17 cellular contexts compared by ENCODE assay signal in the genomic region with DNA sequence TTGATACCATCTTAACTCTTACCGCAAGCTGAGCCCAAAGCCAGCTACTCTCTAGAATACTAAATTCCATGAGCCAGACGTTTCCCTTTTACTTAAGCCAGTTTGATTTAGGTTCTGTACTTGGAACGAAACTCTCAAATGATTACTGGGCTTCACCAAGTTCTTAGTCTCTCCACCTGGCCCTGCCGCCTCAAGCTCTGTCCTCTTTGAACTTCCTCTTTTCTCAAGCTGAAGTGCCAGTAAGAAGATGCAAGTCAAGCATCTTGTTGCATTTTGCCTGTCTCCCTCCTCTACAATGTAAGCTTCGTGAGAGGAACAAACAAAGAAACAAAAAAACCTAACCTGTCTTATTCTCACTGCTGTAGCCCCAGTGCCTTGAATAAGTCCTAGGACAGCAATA.
DNase-seq lines count a peak whose midpoint lies in the region; ATAC-seq and TF ChIP-seq lines count a peak whose summit lies in the region.
"Had no signal": no experiment of that assay in that cellular context is flagged by ENCODE, and none has a peak within 500 bp of the region (broad histone marks: within the 10 kb centered on the region; RNA-seq: fewer than 3 reads in every experiment).

No MANE protein-coding gene starts in this region.

- no peak for TF ChIP-seq POLR2A in NB4 (IDR thresholded peaks at IDR 0.05; ENCODE audit: extremely low read depth, insufficient read length)

- no peak overlapping the region for H3K27ac ChIP-seq in Karpas-422 (ENCODE audit: low read length)
- H3K27ac ChIP-seq in neuronal stem cell (replicated peaks; ENCODE audit: low read length) = no peak overlapping the region
- no peak overlapping the region for H3K27ac ChIP-seq in aorta (ENCODE audit: low read depth in 1 of 2, low read length in 2 of 2)
- H3K27ac ChIP-seq: SK-N-MC had no signal

- intact Hi-C loops in aorta (cut with DNase I) = no loop called here

- H4K20me1 ChIP-seq in Karpas-422 (ENCODE audit: insufficient read depth, low read depth, low read length) = no peaks in the 10 kb centered on the region

- H3K9me3 ChIP-seq in Karpas-422 (ENCODE audit: low read length) (no peaks in the 10 kb centered on the region), neuronal stem cell (replicated peaks in 1 of 2; ENCODE audit: control insufficient read depth in 2 of 2, insufficient read depth in 1 of 2, low read depth in 1 of 2, low read length in 2 of 2) (peaks cover 0 to 2% of the 10 kb centered on the region in 2 donors), aorta (ENCODE audit: control insufficient read depth, low read length) (peaks cover 1% of the 10 kb centered on the region)

- H3K23ac ChIP-seq in neuronal stem cell (ENCODE audit: low read depth, low read length, poor library complexity) = no peak overlapping the region

- H4K91ac ChIP-seq in neuronal stem cell (ENCODE audit: low read depth, low read length, poor library complexity) = no peak overlapping the region

- DNase-seq in Karpas-422 (peak; percentile 60), NB4 (ENCODE audit: low read depth) (peak; percentile 58), SIG-M5 treated with dmso at 0.1 percent for 504 hours (lab: John Stamatoyannopoulos, UW; ENCODE audit: unreplicated experiment) (peak; percentile 51), neuronal stem cell (ENCODE audit: low spot score) (no peak), aorta (no peak), cortex of kidney (lab: John Stamatoyannopoulos, UW) (no peak)
- DNase-seq: Calu3; CD4-positive, CD25-positive, alpha-beta regulatory T cell; H9; IMR-90; NCI-H1417; NCI-H1930; NCI-H2171; NCI-H446 treated with DMSO at 0.1 percent for 48 hours; NCI-H774 had no signal

- no peaks in the 10 kb centered on the region for H3K79me1 ChIP-seq in neuronal stem cell (ENCODE audit: low read depth, low read length)

- H2AK5ac ChIP-seq in neuronal stem cell (ENCODE audit: low read depth, low read length) = no peak overlapping the region

- no peak overlapping the region for H3K4me3 ChIP-seq in Karpas-422 (ENCODE audit: low read length)
- no peak overlapping the region for H3K4me3 ChIP-seq in NB4 (ENCODE audit: low read depth, low read length)
- H3K4me3 ChIP-seq in neuronal stem cell (ENCODE audit: low read length in 2 of 2) = no peak overlapping the region
- H3K4me3 ChIP-seq in aorta (ENCODE audit: low read length in 2 of 2) = no peak overlapping the region
- H3K4me3 ChIP-seq: SK-N-MC had no signal

- H2BK5ac ChIP-seq in neuronal stem cell (ENCODE audit: low read length) = no peak overlapping the region

- H3K18ac ChIP-seq in neuronal stem cell (ENCODE audit: low read length) = no peak overlapping the region

- no peak overlapping the region for H2AFZ ChIP-seq in Karpas-422 (ENCODE audit: low read length)
- H2AFZ ChIP-seq in neuronal stem cell (ENCODE audit: low read length) = peak overlapping the region; percentile 16

- H3K9me2 ChIP-seq in Karpas-422 (replicated peaks; ENCODE audit: insufficient read depth, low read length) = no peaks in the 10 kb centered on the region

- no peak overlapping the region for H2BK12ac ChIP-seq in neuronal stem cell (ENCODE audit: low read length)

- H3K14ac ChIP-seq in neuronal stem cell (ENCODE audit: low read length) = no peak overlapping the region

- no peak overlapping the region for H2BK120ac ChIP-seq in neuronal stem cell (ENCODE audit: low read depth, low read length)

- H3K36me3 ChIP-seq in Karpas-422 (ENCODE audit: insufficient read depth, low read length) = no peaks in the 10 kb centered on the region
- no peaks in the 10 kb centered on the region for H3K36me3 ChIP-seq in neuronal stem cell (replicated peaks in 1 of 2; ENCODE audit: control insufficient read depth in 2 of 2, insufficient read depth in 2 of 2, low read length in 2 of 2)
- no peaks in the 10 kb centered on the region for H3K36me3 ChIP-seq in aorta (ENCODE audit: control insufficient read depth in 1 of 2, insufficient read depth in 2 of 2, low read length in 1 of 2)

- no peak overlapping the region for H2BK15ac ChIP-seq in neuronal stem cell (ENCODE audit: low read length)

- TF ChIP-seq CTCF in NB4 (IDR thresholded peaks at IDR 0.05; ENCODE audit: low read depth, low read length) = no peak

- H3K4me2 ChIP-seq in Karpas-422 (ENCODE audit: low read depth, low read length, poor library complexity, severe bottlenecking) = no peak overlapping the region
- no peak overlapping the region for H3K4me2 ChIP-seq in neuronal stem cell (ENCODE audit: insufficient read depth, low read length, poor library complexity, severe bottlenecking)

- H3K79me2 ChIP-seq in Karpas-422 (ENCODE audit: low read length) = no peaks in the 10 kb centered on the region

- H3K27me3 ChIP-seq in Karpas-422 (ENCODE audit: low read length) (no peaks in the 10 kb centered on the region), neuronal stem cell (ENCODE audit: control insufficient read depth in 3 of 3, insufficient read depth in 3 of 3, low read depth in 1 of 3, low read length in 3 of 3) (no peaks in the 10 kb centered on the region), aorta (ENCODE audit: control insufficient read depth in 1 of 2, insufficient read depth in 2 of 2, low read length in 1 of 2) (no peaks in the 10 kb centered on the region)

- H3K4me1 ChIP-seq in Karpas-422 (ENCODE audit: low read length) (no peaks in the 10 kb centered on the region), neuronal stem cell (ENCODE audit: control insufficient read depth in 2 of 2, insufficient read depth in 1 of 2, low read depth in 1 of 2, low read length in 2 of 2) (no peaks in the 10 kb centered on the region), aorta (ENCODE audit: control insufficient read depth in 1 of 2, insufficient read depth in 2 of 2, low read length in 2 of 2) (no peaks in the 10 kb centered on the region)

- WGBS in neuronal stem cell (ENCODE audit: extremely low coverage in 2 of 2, insufficient read length in 2 of 2, insufficient replicate concordance in 1 of 2), 2 donors = no CpG with 5 or more reads among the region's 5 CpGs
- 86 to 92% methylated on average over 5 of the region's 5 CpGs for WGBS in aorta, 2 donors

- ATAC-seq in aorta (ENCODE audit: low FRiP score) (no peak), GM18909 (IDR thresholded peaks at IDR 0.05; ENCODE audit: poor library complexity, unreplicated experiment) (no peak)

- no peak overlapping the region for H3K9ac ChIP-seq in Karpas-422 (ENCODE audit: low read length)
- H3K9ac ChIP-seq in neuronal stem cell (ENCODE audit: low read depth, low read length, poor library complexity) = no peak overlapping the region

- no peak overlapping the region for H4K8ac ChIP-seq in neuronal stem cell (ENCODE audit: low read depth, low read length)

- H3K4ac ChIP-seq in neuronal stem cell (ENCODE audit: low read length) = no peak overlapping the region

Comparison
In these comparisons a context has a peak if more than half of its experiments do, and no peak if none do; other contexts are left out.
1. DNase-seq: peak in Karpas-422 (single experiment), NB4 (single experiment) and SIG-M5 treated with dmso at 0.1 percent for 504 hours (single experiment); none in neuronal stem cell (single experiment), aorta (0 of 2) and cortex of kidney (single experiment).